24 cellular contexts compared by ENCODE assay signal in genomic region chr14:52018970-52019369, GRCh38. TPM values are rescaled to one million over a fixed set of nuclear protein-coding genes. Genes with fewer than 3 reads are reported as not detected.
"Had no signal": no experiment of that assay in that cellular context is flagged by ENCODE, and none has a peak within 500 bp of the region (broad histone marks: within the 10 kb centered on the region; RNA-seq: fewer than 3 reads in every experiment).

No MANE protein-coding gene starts in this region.

- H3K9me3 ChIP-seq: adrenal gland, MG63 had no signal

- H3K27me3 ChIP-seq: adrenal gland, MG63 had no signal

- H3K4me3 ChIP-seq: adrenal gland, MG63 had no signal

- H3K36me3 ChIP-seq: adrenal gland, MG63 had no signal

- FAIRE-seq: RCC 7860 had no signal

- DNase-seq: activated B cell treated with CpG ODN at 0.5 μM for 24 hours; activated CD4-positive, alpha-beta memory T cell treated with anti-CD3 and anti-CD28 coated beads, Interleukin-2, amount 10 ng/mL, durations not matched to agents 7 days and 5 days; activated CD4-positive, alpha-beta T cell treated with anti-CD3 and anti-CD28 coated beads for 1 hour; activated CD4-positive, alpha-beta T cell treated with anti-CD3 and anti-CD28 coated beads, Interleukin-2, amount 10 ng/mL, durations not matched to agents 7 days and 5 days; activated CD8-positive, alpha-beta memory T cell treated with anti-CD3 and anti-CD28 coated beads, Interleukin-2, amount 50 U/mL, for 4 hours; activated gamma-delta T cell treated with Interleukin-2 at 50 U/mL for 16 hours; activated naive CD4-positive, alpha-beta T cell treated with anti-CD3 and anti-CD28 coated beads, Interleukin-2, amount 10 ng/mL, durations not matched to agents 7 days and 5 days; activated naive CD8-positive, alpha-beta T cell treated with anti-CD3 and anti-CD28 coated beads for 36 hours; activated T-cell treated with anti-CD3 and anti-CD28 coated beads, Interleukin-2, amount 50 U/mL, for 72 hours; adrenal gland; anterior cingulate cortex; caudate nucleus; MG63; MV-4-11; NCI-H1105; NCI-H1436 treated with DMSO at 0.1 percent for 48 hours; NCI-H187; NCI-H2081; NCI-H510A treated with DMSO at 0.1 percent for 48 hours; NCI-H69; PC-3; SHP77 had no signal

- ATAC-seq: activated T-cell treated with anti-CD3 and anti-CD28 coated beads, Interleukin-2, amount 50 U/mL, for 72 hours; PC-3 had no signal

RNA-seq across cellular contexts. Expression of gene NID2, which starts 49.9 kb away (rescaled TPM):
- total RNA-seq: activated B cell treated with CpG ODN at 0.5 μM for 24 hours; activated naive CD8-positive, alpha-beta T cell treated with anti-CD3 and anti-CD28 coated beads for 36 hours; SK-MEL-5 had no signal
